Comparison of ENCODE assay signal across 13 cellular contexts in genomic region chr4:7655549-7656243, GRCh38.
DNase-seq lines count a peak whose midpoint lies in the region; ATAC-seq lines count a peak whose summit lies in the region.
"Had no signal": no experiment of that assay in that cellular context is flagged by ENCODE, and none has a peak within 500 bp of the region (broad histone marks: within the 10 kb centered on the region; RNA-seq: fewer than 3 reads in every experiment).

No MANE protein-coding gene starts in this region.

- peak; percentile 82 for DNase-seq in M059J (ENCODE audit: low read depth)
- peak; percentile 8 for DNase-seq in SK-N-DZ (ENCODE audit: low spot score)
- DNase-seq in iPS-NIHi11 (ENCODE audit: low spot score): peak; percentile 44
- DNase-seq in retina: peak; percentile 87
- no peak for DNase-seq in activated T-cell treated with anti-CD3 and anti-CD28 coated beads for 4 hours
- DNase-seq in D341Med (ENCODE audit: low spot score): no peak
- DNase-seq: activated CD4-positive, alpha-beta T cell treated with anti-CD3 and anti-CD28 coated beads for 1 hour; activated T-cell treated with anti-CD3 and anti-CD28 coated beads, Interleukin-2, amount 50 U/mL, for 72 hours; MG63; NCI-H526 treated with DMSO at 0.1 percent for 48 hours; sigmoid colon had no signal

- ATAC-seq in GM21360 (IDR thresholded peaks at IDR 0.05; ENCODE audit: unreplicated experiment): no peak
- ATAC-seq: activated T-cell treated with anti-CD3 and anti-CD28 coated beads, Interleukin-2, amount 50 U/mL, for 72 hours; mucosa of descending colon had no signal

Comparison
In these comparisons a context has a peak if more than half of its experiments do, and no peak if none do; other contexts are left out.
1. DNase-seq: peak in M059J (single experiment), SK-N-DZ (single experiment), iPS-NIHi11 (single experiment) and retina (single experiment); none in activated T-cell treated with anti-CD3 and anti-CD28 coated beads for 4 hours (single experiment) and D341Med (single experiment).